In genomic region chr3:46504780-46505179, GRCh38 we compare ENCODE assay signal across 1 cellular context.
TF ChIP-seq lines count a peak whose summit lies in the region.

No MANE protein-coding gene starts in this region.

TF ChIP-seq in IMR-90, 13 proteins besides CTCF, POLR2A, EP300 and RAD21:
- TF ChIP-seq CEBPB (IDR thresholded peaks at IDR 0.05; ENCODE audit: low read depth, low read length) (no peak), MAZ (IDR thresholded peaks at IDR 0.05; ENCODE audit: borderline replicate concordance, low read depth, low read length) (no peak), MAFK (IDR thresholded peaks at IDR 0.05; ENCODE audit: low read depth, low read length) (no peak), BHLHE40 (IDR thresholded peaks at IDR 0.05; ENCODE audit: low read depth, low read length) (no peak), ELK1 (IDR thresholded peaks at IDR 0.05; ENCODE audit: borderline replicate concordance, low read depth, low read length) (no peak), MXI1 (IDR thresholded peaks at IDR 0.05; ENCODE audit: borderline replicate concordance, low read depth, low read length) (no peak), NFE2L2 (IDR thresholded peaks at IDR 0.05; ENCODE audit: low read depth, low read length) (no peak)
